ENCODE assay signal across 16 cellular contexts in the genomic region with DNA sequence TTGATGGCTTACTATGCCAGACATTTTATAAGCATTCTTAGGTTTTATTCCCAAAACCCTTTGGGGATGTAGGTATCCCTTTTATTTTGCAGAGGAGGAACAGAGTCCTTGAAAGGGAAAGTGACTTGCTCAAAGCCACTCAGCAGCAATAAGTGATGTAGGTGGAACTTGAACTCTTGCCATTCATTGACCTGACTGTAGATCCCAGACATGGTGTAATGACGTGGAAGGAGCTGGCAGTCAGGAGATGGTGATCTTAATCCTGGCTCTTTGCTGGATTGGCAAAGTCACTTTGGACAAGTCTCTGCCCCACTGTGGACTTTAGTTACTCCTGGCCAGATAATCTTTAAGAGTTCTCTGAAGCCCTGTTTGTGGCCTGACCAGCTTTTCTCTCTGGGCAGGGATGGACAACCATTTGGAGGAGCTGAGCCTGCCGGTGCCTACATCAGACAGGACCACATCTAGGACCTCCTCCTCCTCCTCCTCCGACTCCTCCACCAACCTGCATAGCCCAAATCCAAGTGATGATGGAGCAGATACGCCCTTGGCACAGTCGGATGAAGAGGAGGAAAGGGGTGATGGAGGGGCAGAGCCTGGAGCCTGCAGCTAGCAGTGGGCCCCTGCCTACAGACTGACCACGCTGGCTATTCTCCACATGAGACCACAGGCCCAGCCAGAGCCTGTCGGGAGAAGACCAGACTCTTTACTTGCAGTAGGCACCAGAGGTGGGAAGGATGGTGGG. TPM values are rescaled to one million over a fixed set of nuclear protein-coding genes. Genes with fewer than 3 reads are reported as not detected.
"Had no signal": no experiment of that assay in that cellular context is flagged by ENCODE, and none has a peak within 500 bp of the region (broad histone marks: within the 10 kb centered on the region; RNA-seq: fewer than 3 reads in every experiment).

No MANE protein-coding gene starts in this region.

- DNase-seq: activated CD4-positive, alpha-beta T cell treated with anti-CD3 and anti-CD28 coated beads for 1 hour; activated CD4-positive, alpha-beta T cell treated with anti-CD3 and anti-CD28 coated beads, Interleukin-2, amount 50 U/mL, for 48 hours; activated CD8-positive, alpha-beta memory T cell treated with anti-CD3 and anti-CD28 coated beads, Interleukin-2, amount 10 ng/mL, durations not matched to agents 7 days and 5 days; activated effector memory CD4-positive, alpha-beta T cell treated with Interleukin-2 at 50 U/mL for 16 hours; activated naive CD8-positive, alpha-beta T cell treated with anti-CD3 and anti-CD28 coated beads for 36 hours; activated T-cell treated with anti-CD3 and anti-CD28 coated beads, Interleukin-2, amount 50 U/mL, for 24 hours; effector CD8-positive, alpha-beta T cell; kidney glomerular epithelial cell; natural killer cell; occipital lobe had no signal

- ATAC-seq: activated CD8-positive, alpha-beta memory T cell treated with anti-CD3 and anti-CD28 coated beads, Interleukin-2, amount 10 ng/mL, durations not matched to agents 7 days and 5 days; natural killer cell; stimulated activated effector memory CD8-positive, alpha-beta T cell treated with anti-CD3 and anti-CD28 coated beads, Interleukin-12 subunit alpha, Interleukin-12 subunit beta, amount 100 ng/mL, for 72 hours had no signal

RNA-seq across cellular contexts. Expression of gene TP53TG5, which starts 31.6 kb away (rescaled TPM):
- total RNA-seq: chondrocyte, fibroblast of lung, lung microvascular endothelial cell, occipital lobe, renal cortical epithelial cell had no signal

RNA-seq across cellular contexts. Expression of gene WFDC2, which starts 59.9 kb away (rescaled TPM):
- total RNA-seq: activated CD8-positive, alpha-beta memory T cell treated with anti-CD3 and anti-CD28 coated beads, Interleukin-2, amount 10 ng/mL, durations not matched to agents 7 days and 5 days; chondrocyte; fibroblast of lung; lung microvascular endothelial cell; mononuclear cell; natural killer cell had no signal
- polyA plus RNA-seq: fibroblast of lung had no signal
